In the genomic region with DNA sequence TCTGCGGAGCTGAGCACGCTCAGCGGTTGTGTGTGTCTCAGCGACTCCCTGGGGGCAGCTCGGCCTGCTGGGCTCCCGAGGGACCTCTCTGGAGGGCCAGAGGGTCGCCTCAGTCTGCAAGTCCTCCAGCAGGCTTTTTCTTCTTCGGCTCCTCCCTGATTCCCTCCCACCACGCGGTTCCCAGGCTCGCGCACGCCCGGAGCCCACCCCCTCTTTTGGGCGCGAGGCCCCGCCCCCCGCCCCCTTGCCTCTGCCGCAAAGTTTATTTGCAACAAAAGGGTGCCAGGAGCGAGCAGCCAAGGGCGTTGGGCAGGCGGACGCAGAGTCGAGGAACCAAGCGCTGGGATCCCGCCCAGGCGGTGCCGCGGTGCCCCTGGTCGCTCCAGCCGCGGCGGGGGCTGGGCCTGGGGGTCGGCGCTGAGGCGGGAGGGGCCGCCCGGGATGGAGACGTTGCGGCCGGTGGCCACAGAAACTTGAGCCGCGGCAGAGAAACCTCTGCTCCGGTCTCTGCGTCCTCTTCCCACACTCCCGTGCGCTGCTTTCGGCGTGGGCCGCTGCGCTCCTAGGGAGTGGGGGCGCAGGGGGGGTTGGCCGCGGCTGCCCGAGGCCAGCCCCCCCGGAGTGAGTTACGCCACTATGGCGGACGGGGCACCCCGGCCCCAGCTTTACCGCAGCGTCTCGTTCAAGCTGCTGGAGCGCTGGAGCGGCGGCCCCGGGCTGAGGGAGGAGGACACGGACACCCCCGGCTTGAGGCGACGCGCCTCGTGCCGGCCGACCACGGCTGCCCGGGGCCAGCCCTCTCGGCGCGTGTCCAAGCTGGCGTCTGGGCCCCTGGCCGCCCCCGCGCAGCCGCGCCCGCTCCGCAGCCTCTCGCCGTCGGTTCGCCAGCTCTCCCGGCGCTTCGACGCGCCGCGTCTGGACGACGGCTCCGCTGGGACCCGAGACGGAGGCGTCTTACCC, we compare ENCODE assay signal across 8 cellular contexts. TPM values are rescaled to one million over a fixed set of nuclear protein-coding genes. Genes with fewer than 3 reads are reported as not detected.
DNase-seq lines count a peak whose midpoint lies in the region; ATAC-seq and TF ChIP-seq lines count a peak whose summit lies in the region.

A gene with protein sequence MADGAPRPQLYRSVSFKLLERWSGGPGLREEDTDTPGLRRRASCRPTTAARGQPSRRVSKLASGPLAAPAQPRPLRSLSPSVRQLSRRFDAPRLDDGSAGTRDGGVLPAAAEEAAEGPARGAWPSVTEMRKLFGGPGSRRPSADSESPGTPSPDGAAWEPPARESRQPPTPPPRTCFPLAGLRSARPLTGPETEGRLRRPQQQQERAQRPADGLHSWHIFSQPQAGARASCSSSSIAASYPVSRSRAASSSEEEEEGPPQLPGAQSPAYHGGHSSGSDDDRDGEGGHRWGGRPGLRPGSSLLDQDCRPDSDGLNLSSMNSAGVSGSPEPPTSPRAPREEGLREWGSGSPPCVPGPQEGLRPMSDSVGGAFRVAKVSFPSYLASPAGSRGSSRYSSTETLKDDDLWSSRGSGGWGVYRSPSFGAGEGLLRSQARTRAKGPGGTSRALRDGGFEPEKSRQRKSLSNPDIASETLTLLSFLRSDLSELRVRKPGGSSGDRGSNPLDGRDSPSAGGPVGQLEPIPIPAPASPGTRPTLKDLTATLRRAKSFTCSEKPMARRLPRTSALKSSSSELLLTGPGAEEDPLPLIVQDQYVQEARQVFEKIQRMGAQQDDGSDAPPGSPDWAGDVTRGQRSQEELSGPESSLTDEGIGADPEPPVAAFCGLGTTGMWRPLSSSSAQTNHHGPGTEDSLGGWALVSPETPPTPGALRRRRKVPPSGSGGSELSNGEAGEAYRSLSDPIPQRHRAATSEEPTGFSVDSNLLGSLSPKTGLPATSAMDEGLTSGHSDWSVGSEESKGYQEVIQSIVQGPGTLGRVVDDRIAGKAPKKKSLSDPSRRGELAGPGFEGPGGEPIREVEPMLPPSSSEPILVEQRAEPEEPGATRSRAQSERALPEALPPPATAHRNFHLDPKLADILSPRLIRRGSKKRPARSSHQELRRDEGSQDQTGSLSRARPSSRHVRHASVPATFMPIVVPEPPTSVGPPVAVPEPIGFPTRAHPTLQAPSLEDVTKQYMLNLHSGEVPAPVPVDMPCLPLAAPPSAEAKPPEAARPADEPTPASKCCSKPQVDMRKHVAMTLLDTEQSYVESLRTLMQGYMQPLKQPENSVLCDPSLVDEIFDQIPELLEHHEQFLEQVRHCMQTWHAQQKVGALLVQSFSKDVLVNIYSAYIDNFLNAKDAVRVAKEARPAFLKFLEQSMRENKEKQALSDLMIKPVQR (N-terminal part only) (plus strand): TSS at position 274 of the 960 bp plus-strand sequence. CDS start 363 bp downstream, at position 637.

- H3K4me3 ChIP-seq in LNCaP clone FGC (ENCODE audit: low read depth, low read length) (peak within 1 kb of the TSS; percentile 61), breast epithelium (peak within 1 kb of the TSS; percentile 68 to 82 (median 81)), iPS-11a (ENCODE audit: low read depth, low read length) (peak within 1 kb of the TSS; percentile 40)

- no peak for TF ChIP-seq POLR2A in breast epithelium (IDR thresholded peaks at IDR 0.05)

- peak within 1 kb of the TSS; percentile 99 for H3K27ac ChIP-seq in breast epithelium

- in situ Hi-C loops in G401 (cut with HindIII; ENCODE audit: low sequenced_read_pairs): no loop called here

- H3K36me3 ChIP-seq in breast epithelium: no peaks in the 10 kb centered on the region

- H3K27me3 ChIP-seq in breast epithelium: no peaks in the 10 kb centered on the region

- intact Hi-C loops in breast epithelium (cut with DNase I; ENCODE audit: low total_unique reads): no loop called here
- intact Hi-C loops in sciatic nerve (cut with DNase I): no loop called here

- H3K4me1 ChIP-seq in breast epithelium: peaks cover 12 to 14% of the 10 kb centered on the region in 2 donors

- peak; percentile 37 for DNase-seq in G401 (ENCODE audit: low spot score)
- DNase-seq in GOT3 (lab: John Stamatoyannopoulos, UW): peak; percentile 50
- no peak for DNase-seq in LNCaP clone FGC (ENCODE audit: low read depth)
- peak; percentile 86 to 87 for DNase-seq in SW 1271 (lab: John Stamatoyannopoulos, UW)
- DNase-seq in breast epithelium (ENCODE audit: low spot score in 2 of 2): peak; percentile 78 to 80
- peak; percentile 88 for DNase-seq in sciatic nerve (ENCODE audit: low spot score)
- DNase-seq in T1000 (lab: John Stamatoyannopoulos, UW): no peak

- TF ChIP-seq CTCF in LNCaP clone FGC (IDR thresholded peaks at IDR 0.05; ENCODE audit: control insufficient read depth, extremely low read depth, insufficient read depth): no peak
- no peak for TF ChIP-seq CTCF in breast epithelium (IDR thresholded peaks at IDR 0.05)

- ATAC-seq in sciatic nerve: peak; percentile 62

- H3K9me3 ChIP-seq in breast epithelium: no peaks in the 10 kb centered on the region

RNA-seq across cellular contexts. Expression of the gene that starts here (rescaled TPM):
- total RNA-seq in G401 (2014; rRNA removed; shearing (Covaris generic)): 19.9 and 31.0 TPM in 2 replicates
- total RNA-seq in breast epithelium: 10 to 100 TPM; 28.8 to 54.7 (median 38.2) TPM
- total RNA-seq in sciatic nerve: 110 TPM

Comparison
In these comparisons a context has a peak if more than half of its experiments do, and no peak if none do; other contexts are left out.
1. DNase-seq: peak in G401 (single experiment), GOT3 (single experiment), SW 1271 (2 of 2), breast epithelium (2 of 2) and sciatic nerve (single experiment); none in LNCaP clone FGC (single experiment) and T1000 (single experiment).
2. Peak in every context shown above with its lines, with median percentiles within 50 percentile points of each other: H3K4me3 ChIP-seq.